Comparison of ENCODE assay signal across 1 cellular context in the genomic region with DNA sequence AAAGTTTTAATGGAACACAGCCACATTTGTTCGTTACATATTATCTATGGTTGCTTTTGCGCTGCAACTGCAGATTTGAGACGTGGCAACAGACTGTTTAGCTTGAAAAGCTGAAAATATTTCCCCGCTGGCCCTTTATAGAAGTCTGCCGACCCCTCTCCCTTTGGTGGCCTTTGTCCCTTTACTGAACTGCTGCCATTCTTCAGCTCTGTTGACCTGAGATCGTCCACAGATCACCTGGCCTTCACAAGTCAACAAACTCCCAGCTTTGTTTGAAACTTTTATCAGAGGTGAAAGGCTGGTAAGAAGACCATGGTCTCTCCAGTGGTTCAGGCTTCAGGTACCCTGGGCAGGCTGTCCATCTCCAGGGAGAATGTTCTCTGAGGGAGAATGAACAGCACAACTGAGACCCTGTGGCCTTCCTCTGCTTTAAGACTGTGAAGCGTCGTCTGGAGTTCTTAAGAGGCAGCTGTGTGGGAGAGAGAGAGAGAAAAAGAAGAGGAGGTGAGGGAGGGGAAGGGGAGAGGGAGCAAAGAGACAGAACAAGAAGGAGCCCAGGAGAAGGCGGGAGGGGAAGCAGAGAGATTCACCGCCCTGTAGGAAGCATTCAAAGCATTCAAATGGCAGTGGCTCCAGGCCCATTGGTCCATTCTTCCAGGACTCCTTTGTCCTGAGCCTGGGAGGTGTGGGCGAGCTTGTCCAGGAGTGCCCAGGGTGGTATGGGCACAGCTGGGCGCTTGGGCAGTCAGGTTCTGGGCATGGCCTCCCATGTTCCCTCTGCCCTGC.
TF ChIP-seq lines count a peak whose summit lies in the region.

No MANE protein-coding gene starts in this region.

TF ChIP-seq in GM23338, 12 proteins besides CTCF, POLR2A, EP300 and RAD21 (continued from another document):
- TF ChIP-seq, protein P1, sequence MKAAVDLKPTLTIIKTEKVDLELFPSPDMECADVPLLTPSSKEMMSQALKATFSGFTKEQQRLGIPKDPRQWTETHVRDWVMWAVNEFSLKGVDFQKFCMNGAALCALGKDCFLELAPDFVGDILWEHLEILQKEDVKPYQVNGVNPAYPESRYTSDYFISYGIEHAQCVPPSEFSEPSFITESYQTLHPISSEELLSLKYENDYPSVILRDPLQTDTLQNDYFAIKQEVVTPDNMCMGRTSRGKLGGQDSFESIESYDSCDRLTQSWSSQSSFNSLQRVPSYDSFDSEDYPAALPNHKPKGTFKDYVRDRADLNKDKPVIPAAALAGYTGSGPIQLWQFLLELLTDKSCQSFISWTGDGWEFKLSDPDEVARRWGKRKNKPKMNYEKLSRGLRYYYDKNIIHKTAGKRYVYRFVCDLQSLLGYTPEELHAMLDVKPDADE (IDR thresholded peaks at IDR 0.05): no peak
